In genomic region chr3:153221748-153222162, GRCh38 we compare ENCODE assay signal across 8 cellular contexts. TPM values are rescaled to one million over a fixed set of nuclear protein-coding genes. Genes with fewer than 3 reads are reported as not detected.
DNase-seq lines count a peak whose midpoint lies in the region; ATAC-seq and TF ChIP-seq lines count a peak whose summit lies in the region.

No MANE protein-coding gene starts in this region.

- peak overlapping the region; percentile 95 for H3K27ac Mint-ChIP-seq in chondrocyte (ENCODE audit: unreplicated experiment)

- no peak overlapping the region; the same call in 1 of the 2 replicates for H3K4me3 ChIP-seq in AG10803 (ENCODE audit: low read length)

- TF ChIP-seq CTCF in AG10803 (conservative IDR thresholded peaks at IDR 0.05; ENCODE audit: low read length) (no peak), chondrocyte (IDR thresholded peaks at IDR 0.05) (no peak)

- H3K4me1 Mint-ChIP-seq in chondrocyte (ENCODE audit: low read depth), result peaks cover 22% of the 10 kb centered on the region

- H3K36me3 Mint-ChIP-seq in chondrocyte (ENCODE audit: low read depth), result no peaks in the 10 kb centered on the region

- no peaks in the 10 kb centered on the region for H3K27me3 Mint-ChIP-seq in chondrocyte (ENCODE audit: low read depth)

- peak; percentile 58 for ATAC-seq in GM19468 (IDR thresholded peaks at IDR 0.05; ENCODE audit: extremely low read depth, unreplicated experiment)

- DNase-seq in AG10803 (ENCODE audit: low read depth) (peak; percentile 97), HS-27A (ENCODE audit: low read depth) (peak; percentile 83), chondrocyte (ENCODE audit: low spot score) (no peak), medulla oblongata (ENCODE audit: extremely low spot score) (peak; percentile 84), NCI-H1048 (lab: John Stamatoyannopoulos, UW) (no peak)
- DNase-seq in activated CD4-positive, CD25-positive, alpha-beta regulatory T cell treated with anti-CD3 and anti-CD28 coated beads, Interleukin-2, amount 50 U/mL, for 16 hours (ENCODE audit: low read depth, low spot score), result peak; percentile 25
- peak; percentile 51 to 54 for DNase-seq in stimulated activated CD8-positive, alpha-beta memory T cell treated with anti-CD3 and anti-CD28 coated beads, Interleukin-2, amount 100 ng/mL, for 1 hour (ENCODE audit: low read depth in 2 of 2)

- H3K4me3 Mint-ChIP-seq in chondrocyte (ENCODE audit: unreplicated experiment), result peak overlapping the region; percentile 58

- H3K9me3 Mint-ChIP-seq in chondrocyte (ENCODE audit: low read depth), result no peaks in the 10 kb centered on the region

RNA-seq across cellular contexts. Expression of gene RAP2B, which starts 59.7 kb away (rescaled TPM):
- 10.6 to 12.3 TPM (median 11.0 TPM) in 3 replicates for total RNA-seq in chondrocyte

Comparison
In these comparisons a context has a peak if more than half of its experiments do, and no peak if none do; other contexts are left out.
1. DNase-seq: peak in AG10803 (single experiment), HS-27A (single experiment), activated CD4-positive, CD25-positive, alpha-beta regulatory T cell treated with anti-CD3 and anti-CD28 coated beads, Interleukin-2, amount 50 U/mL, for 16 hours (single experiment), medulla oblongata (single experiment) and stimulated activated CD8-positive, alpha-beta memory T cell treated with anti-CD3 and anti-CD28 coated beads, Interleukin-2, amount 100 ng/mL, for 1 hour (2 of 2); none in chondrocyte (single experiment) and NCI-H1048 (single experiment).